In genomic region chr19:1455002-1455335, GRCh38 we compare ENCODE assay signal across 8 cellular contexts. TPM values are rescaled to one million over a fixed set of nuclear protein-coding genes. Genes with fewer than 3 reads are reported as not detected.
DNase-seq lines count a peak whose midpoint lies in the region; ATAC-seq, FAIRE-seq and TF ChIP-seq lines count a peak whose summit lies in the region.
"Had no signal": no experiment of that assay in that cellular context is flagged by ENCODE, and none has a peak within 500 bp of the region (broad histone marks: within the 10 kb centered on the region; RNA-seq: fewer than 3 reads in every experiment).

No MANE protein-coding gene starts in this region.

- DNase-seq in H7, result no peak
- peak; percentile 88 for DNase-seq in NAMALWA (ENCODE audit: low spot score)
- no peak for DNase-seq in activated B cell treated with CpG ODN at 0.5 μM for 24 hours
- DNase-seq in naive thymus-derived CD8-positive, alpha-beta T cell, result no peak
- no peak for DNase-seq in D721Med (ENCODE audit: insufficient read length, low spot score)
- no peak for DNase-seq in NCI-H526 treated with DMSO at 0.1 percent for 48 hours (lab: John Stamatoyannopoulos, UW)
- DNase-seq: NCI-H510A had no signal

- ATAC-seq in activated B cell treated with CpG ODN at 0.5 μM for 24 hours (ENCODE audit: low read depth), result peak; percentile 29
- peak in 1 of 2 donors; percentile 11 for ATAC-seq in naive thymus-derived CD8-positive, alpha-beta T cell
- no peak for ATAC-seq in GM21825 (IDR thresholded peaks at IDR 0.05; ENCODE audit: unreplicated experiment)

- CTCF ChIA-PET in activated B cell treated with CpG ODN at 0.5 μM for 24 hours (lab: Charles Lee), result no interaction called here

- H3K36me3 ChIP-seq in H7 (replicated peaks; ENCODE audit: control insufficient read depth, insufficient read depth, low read length), result no peaks in the 10 kb centered on the region

- no peak for FAIRE-seq in D721Med (lab: Jason Lieb, UNC)

- no peak overlapping the region for H3K27ac Mint-ChIP-seq in activated B cell treated with CpG ODN at 0.5 μM for 24 hours
- no peak overlapping the region for H3K27ac Mint-ChIP-seq in naive thymus-derived CD8-positive, alpha-beta T cell

- no peak overlapping the region for H3K4me3 Mint-ChIP-seq in activated B cell treated with CpG ODN at 0.5 μM for 24 hours
- peak overlapping the region in 6 of 10 donors; percentile 31 to 63 (median 53) for H3K4me3 Mint-ChIP-seq in naive thymus-derived CD8-positive, alpha-beta T cell

- peaks cover 61% of the 10 kb centered on the region for H3K27me3 ChIP-seq in H7 (ENCODE audit: control insufficient read depth, insufficient read depth, low read length)

- peak overlapping the region; percentile 31 for H3K4me3 ChIP-seq in H7 (ENCODE audit: insufficient read depth, low read depth, low read length)

- POLR2A ChIA-PET in activated B cell treated with CpG ODN at 0.5 μM for 24 hours (lab: Charles Lee), result interaction anchor here (0.6 to 1.2 kb wide), 5 partner anchors 10 to 36 kb away, joined by 3 to 6 read pairs (median 5); partner anchors contain the start of gene REEP6
- POLR2A ChIA-PET in naive thymus-derived CD8-positive, alpha-beta T cell (lab: Charles Lee), result interaction anchor here (1.3 to 1.8 kb wide), 4 partner anchors 10 to 186 kb away, joined by 4 to 11 read pairs (median 8); partner anchors contain the start of genes CIRBP, PCSK4 and REEP6

- TF ChIP-seq CTCF in activated B cell treated with CpG ODN at 0.5 μM for 24 hours (IDR thresholded peaks at IDR 0.05) (no peak), D721Med (IDR thresholded peaks at IDR 0.05; ENCODE audit: insufficient read depth, missing control alignments) (no peak)

- peaks cover 26% of the 10 kb centered on the region for H3K4me1 Mint-ChIP-seq in activated B cell treated with CpG ODN at 0.5 μM for 24 hours
- peaks cover 7 to 26% (median 22%) of the 10 kb centered on the region in 4 donors for H3K4me1 Mint-ChIP-seq in naive thymus-derived CD8-positive, alpha-beta T cell

- H3K9me3 Mint-ChIP-seq in activated B cell treated with CpG ODN at 0.5 μM for 24 hours, result no peaks in the 10 kb centered on the region
- peaks cover 0 to 3% (median 0%) of the 10 kb centered on the region in 9 donors for H3K9me3 Mint-ChIP-seq in naive thymus-derived CD8-positive, alpha-beta T cell

- H3K36me3 Mint-ChIP-seq in activated B cell treated with CpG ODN at 0.5 μM for 24 hours (ENCODE audit: low read depth), result peaks cover 2% of the 10 kb centered on the region
- H3K36me3 Mint-ChIP-seq in naive thymus-derived CD8-positive, alpha-beta T cell, result peaks cover 0 to 14% (median 0%) of the 10 kb centered on the region in 3 donors

- intact Hi-C loops in activated B cell treated with CpG ODN at 0.5 μM for 24 hours (cut with micrococcal nuclease), result loop anchor here (1.0 kb wide), 1 partner anchor 10 kb away; no protein-coding TSS in a partner anchor

- H3K27me3 Mint-ChIP-seq in activated B cell treated with CpG ODN at 0.5 μM for 24 hours, result peaks cover 39% of the 10 kb centered on the region
- peaks cover 13 to 57% (median 29%) of the 10 kb centered on the region in 5 donors for H3K27me3 Mint-ChIP-seq in naive thymus-derived CD8-positive, alpha-beta T cell

RNA-seq across cellular contexts. Expression of gene APC2, which starts 5.0 kb away (rescaled TPM):
- 0.11 and 0.31 TPM in 2 replicates for total RNA-seq in H7 (2014; rRNA removed; shearing (Covaris generic))
- total RNA-seq in activated B cell treated with CpG ODN at 0.5 μM for 24 hours, result 0.42 and 0.59 TPM in 2 replicates
- total RNA-seq in naive thymus-derived CD8-positive, alpha-beta T cell, result under 1 TPM; 0.08 to 0.29 TPM
- not detected for polyA plus RNA-seq in naive thymus-derived CD8-positive, alpha-beta T cell

RNA-seq across cellular contexts. Expression of gene RPS15, which starts 16.8 kb away (rescaled TPM):
- total RNA-seq in H7 (2014; rRNA removed; shearing (Covaris generic)), result 1,494 and 1,693 TPM in 2 replicates
- total RNA-seq in activated B cell treated with CpG ODN at 0.5 μM for 24 hours, result 1,788 and 2,029 TPM in 2 replicates
- total RNA-seq in naive thymus-derived CD8-positive, alpha-beta T cell, result 1,000 to 10,000 TPM; 1,886 to 1,928 TPM
- 1,000 to 10,000 TPM; 3,438 to 4,304 (median 3,489) TPM for polyA plus RNA-seq in naive thymus-derived CD8-positive, alpha-beta T cell

RNA-seq across cellular contexts. Expression of gene C19orf25, which starts 24.0 kb away (rescaled TPM):
- 57.2 and 75.3 TPM in 2 replicates for total RNA-seq in H7 (2014; rRNA removed; shearing (Covaris generic))
- total RNA-seq in activated B cell treated with CpG ODN at 0.5 μM for 24 hours, result 42.8 and 55.7 TPM in 2 replicates
- 10 to 100 TPM; 58.3 to 59.7 TPM for total RNA-seq in naive thymus-derived CD8-positive, alpha-beta T cell
- polyA plus RNA-seq in naive thymus-derived CD8-positive, alpha-beta T cell, result 10 to 100 TPM; 31.3 to 50.3 (median 32.5) TPM

RNA-seq across cellular contexts. Expression of gene PCSK4, which starts 35.2 kb away (rescaled TPM):
- total RNA-seq in H7 (2014; rRNA removed; shearing (Covaris generic)), result 5.5 and 9.6 TPM in 2 replicates
- total RNA-seq in activated B cell treated with CpG ODN at 0.5 μM for 24 hours, result 1.2 and 1.3 TPM in 2 replicates
- total RNA-seq in naive thymus-derived CD8-positive, alpha-beta T cell, result 10 to 100 TPM; 11.1 to 12.0 TPM
- polyA plus RNA-seq in naive thymus-derived CD8-positive, alpha-beta T cell, result 1 to 10 TPM in 2 of 3 donors, under 1 TPM in 1; 0.35 to 1.3 (median 1.2) TPM

RNA-seq across cellular contexts. Expression of gene REEP6, which starts 36.0 kb away (rescaled TPM):
- total RNA-seq in H7 (2014; rRNA removed; shearing (Covaris generic)), result 3.1 and 4.5 TPM in 2 replicates
- 1.1 and 1.5 TPM in 2 replicates for total RNA-seq in activated B cell treated with CpG ODN at 0.5 μM for 24 hours
- total RNA-seq in naive thymus-derived CD8-positive, alpha-beta T cell, result 1 to 10 TPM; 4.8 to 4.9 TPM
- polyA plus RNA-seq in naive thymus-derived CD8-positive, alpha-beta T cell, result 1 to 10 TPM; 4.7 to 7.7 (median 6.0) TPM
